Comparison of ENCODE assay signal across 8 cellular contexts in genomic region chr2:47520825-47521665, GRCh38. TPM values are rescaled to one million over a fixed set of nuclear protein-coding genes. Genes with fewer than 3 reads are reported as not detected.
DNase-seq lines count a peak whose midpoint lies in the region; ATAC-seq, FAIRE-seq and TF ChIP-seq lines count a peak whose summit lies in the region.

No MANE protein-coding gene starts in this region.

- H3K9me3 ChIP-seq in kidney (ENCODE audit: control insufficient read depth in 1 of 2, low read length in 2 of 2): no peaks in the 10 kb centered on the region

- intact Hi-C loops in kidney (cut with DNase I): no loop called here

- in situ Hi-C loops in GM13976 (cut with MboI; ENCODE audit: low sequenced_read_pairs, unreplicated experiment): no loop called here

- DNase-seq in GM13976 (ENCODE audit: low spot score): peak; percentile 87
- DNase-seq in NCI-H1694 treated with DMSO at 0.1 percent for 48 hours (lab: John Stamatoyannopoulos, UW): peak; percentile 81
- DNase-seq in brain pericyte (ENCODE audit: low read depth, low spot score): peak; percentile 21
- peak; percentile 79 for DNase-seq in kidney
- peak; percentile 38 to 49 (median 44) for DNase-seq in stimulated activated CD4-positive, alpha-beta T cell treated with anti-CD3 and anti-CD28 coated beads, TNF-alpha, amount 100 ng/mL, for 1 hour (ENCODE audit: low read depth in 3 of 3, low spot score in 1 of 3)
- no peak for DNase-seq in NCI-H1048 (lab: John Stamatoyannopoulos, UW)

- no peak for FAIRE-seq in kidney (lab: Jason Lieb, UNC)

- H3K36me3 ChIP-seq in kidney (ENCODE audit: control insufficient read depth in 1 of 2, insufficient read depth in 2 of 2, low read length in 2 of 2): no peaks in the 10 kb centered on the region

- H3K4me1 ChIP-seq in kidney (ENCODE audit: control insufficient read depth in 1 of 2, insufficient read depth in 1 of 2, low read depth in 1 of 2, low read length in 2 of 2): peaks cover 0 to 7% of the 10 kb centered on the region in 2 donors

- no peak overlapping the region for H3K9ac ChIP-seq in kidney (ENCODE audit: low read length in 2 of 2)

- H3K4me3 ChIP-seq in kidney (ENCODE audit: low read length in 2 of 2): peak overlapping the region; percentile 12 to 49

- ATAC-seq in HG02840 (IDR thresholded peaks at IDR 0.05; ENCODE audit: low FRiP score, unreplicated experiment): peak; percentile 74

- peak; percentile 28 for TF ChIP-seq CTCF in GM13976 (IDR thresholded peaks at IDR 0.05; ENCODE audit: borderline replicate concordance, control extremely low read depth, extremely low read depth, insufficient read depth, missing control alignments)
- peak; percentile 64 for TF ChIP-seq CTCF in VCaP (conservative IDR thresholded peaks at IDR 0.05)
- TF ChIP-seq CTCF in kidney (IDR thresholded peaks at IDR 0.05; ENCODE audit: borderline replicate concordance, extremely low read depth, insufficient read depth): no peak

- H3K27ac ChIP-seq in VCaP (peak overlapping the region; percentile 92), kidney (ENCODE audit: low read depth in 2 of 2, low read length in 2 of 2) (no peak overlapping the region)

RNA-seq across cellular contexts. Expression of gene KCNK12, which starts 49.7 kb away (rescaled TPM):
- 0.13 TPM for total RNA-seq in kidney
- polyA plus RNA-seq in kidney (ENCODE audit: insufficient read depth, low read depth, low replicate concordance): not detected
